8 cellular contexts compared by ENCODE assay signal in the genomic region with DNA sequence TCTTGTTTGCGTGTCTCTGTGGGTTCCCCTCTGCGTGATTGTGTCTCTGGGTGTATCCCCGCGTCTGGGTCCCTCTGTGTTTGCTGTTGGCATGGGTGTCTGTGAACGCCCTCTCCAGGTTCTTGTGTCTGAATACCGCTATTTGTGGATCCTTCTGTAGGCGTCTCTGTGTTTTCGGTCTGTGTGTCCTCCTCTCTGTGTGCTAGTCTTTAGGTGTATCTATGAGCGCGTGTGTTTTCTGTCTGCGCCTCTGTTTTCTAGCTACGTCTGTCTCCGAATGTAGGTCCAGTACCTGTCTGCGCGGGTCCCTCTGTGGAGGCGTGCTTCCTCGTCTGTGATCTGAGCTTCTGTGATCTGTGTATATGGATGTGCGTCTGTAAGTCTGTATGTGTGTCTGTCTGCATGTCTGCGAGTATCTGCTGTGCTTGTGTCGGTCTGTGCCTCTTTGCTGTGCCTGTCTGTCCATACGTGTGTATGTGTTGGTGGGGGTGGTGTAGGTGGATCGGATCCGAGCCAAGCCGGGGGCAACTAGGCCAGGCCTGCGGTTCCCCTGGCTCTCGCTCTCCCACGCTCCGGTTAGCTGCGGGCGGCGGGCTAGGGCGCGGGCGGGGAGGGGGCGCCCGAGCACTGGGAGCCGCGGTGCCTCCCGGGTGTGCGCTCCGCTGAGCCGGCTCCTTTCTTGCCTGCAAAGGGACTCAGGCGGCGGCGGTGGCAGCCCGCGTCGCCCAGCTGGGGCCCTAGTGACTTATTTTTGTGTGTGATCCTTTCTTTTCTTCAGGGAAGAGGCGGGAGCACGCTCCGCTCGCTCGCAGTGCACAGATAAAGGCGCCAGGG.
A peak's percentile ranks its signal among the peaks of the same experiment; 100 is the strongest.
DNase-seq lines count a peak whose midpoint lies in the region; ATAC-seq and TF ChIP-seq lines count a peak whose summit lies in the region.

No MANE protein-coding gene starts in this region.

- intact Hi-C loops in head of caudate nucleus (cut with DNase I) = no loop called here
- intact Hi-C loops in psoas muscle (cut with DNase I) = no loop called here

- ATAC-seq in RWPE2 (ENCODE audit: low read depth) = peak; percentile 34
- ATAC-seq in psoas muscle = peak; percentile 7 to 71 (median 52)

- peak overlapping the region; percentile 16 for H3K4me3 ChIP-seq in RWPE2 (ENCODE audit: severe bottlenecking)
- H3K4me3 ChIP-seq in psoas muscle = peak overlapping the region; percentile 58

- POLR2A ChIA-PET in HEK293T (lab: Yijun Ruan, JAX) = no interaction called here

- peak; percentile 5 for DNase-seq in G401 (ENCODE audit: low spot score)
- DNase-seq in HEK293T (ENCODE audit: extremely low spot score) = peak; percentile 52
- DNase-seq in RWPE2 (ENCODE audit: low spot score) = no peak
- DNase-seq in head of caudate nucleus = peak; percentile 29 to 87 (median 74)
- peak; percentile 27 to 56 for DNase-seq in psoas muscle
- DNase-seq in SIG-M5 treated with dmso at 0.1 percent for 504 hours (lab: John Stamatoyannopoulos, UW; ENCODE audit: unreplicated experiment) = no peak
- no peak for DNase-seq in T-helper 1 cell
- no peak for DNase-seq in HPDE6-E6E7 (ENCODE audit: extremely low spot score)

- in situ Hi-C loops in G401 (cut with HindIII; ENCODE audit: low sequenced_read_pairs) = no loop called here

- TF ChIP-seq CTCF in RWPE2 (IDR thresholded peaks at IDR 0.05; ENCODE audit: poor library complexity, severe bottlenecking) (peak; percentile 25), psoas muscle (IDR thresholded peaks at IDR 0.05) (no peak)

- H3K9me3 ChIP-seq in RWPE2 (ENCODE audit: severe bottlenecking) = no peaks in the 10 kb centered on the region
- H3K9me3 ChIP-seq in psoas muscle = no peaks in the 10 kb centered on the region

- peaks cover 30% of the 10 kb centered on the region for H3K27me3 ChIP-seq in RWPE2 (ENCODE audit: insufficient read depth, poor library complexity, severe bottlenecking)
- peaks cover 0 to 76% (median 19%) of the 10 kb centered on the region in 3 donors for H3K27me3 ChIP-seq in psoas muscle (ENCODE audit: insufficient read depth in 3 of 3, low read length in 2 of 3)

- H3K4me1 ChIP-seq in RWPE2 (ENCODE audit: insufficient read depth, poor library complexity, severe bottlenecking) (no peaks in the 10 kb centered on the region), psoas muscle (peaks cover 4% of the 10 kb centered on the region)

- CTCF ChIA-PET in HEK293T (lab: Yijun Ruan, JAX) = interaction anchor here (1.4 kb wide), 1 partner anchor 8 kb away, joined by 4 read pairs; no protein-coding TSS in a partner anchor

- H3K27ac ChIP-seq in RWPE2 (ENCODE audit: poor library complexity, severe bottlenecking) (no peak overlapping the region), psoas muscle (no peak overlapping the region)

- WGBS in psoas muscle, 3 donors = 5 to 7% (median 5%) methylated on average over 51 to 54 of the region's 54 CpGs

- H3K36me3 ChIP-seq in RWPE2 (ENCODE audit: low read depth) = no peaks in the 10 kb centered on the region
- H3K36me3 ChIP-seq in psoas muscle (ENCODE audit: insufficient read depth in 1 of 2, low read depth in 1 of 2) = no peaks in the 10 kb centered on the region

TF ChIP-seq in HEK293T, 16 proteins besides CTCF, POLR2A, EP300 and RAD21:
- TF ChIP-seq FOXM1 (IDR thresholded peaks at IDR 0.05; ENCODE audit: borderline replicate concordance) (no peak), TARDBP (IDR thresholded peaks at IDR 0.05) (no peak), SUZ12 (IDR thresholded peaks at IDR 0.05) (no peak), SP1 (IDR thresholded peaks at IDR 0.05) (no peak), CTBP1 (IDR thresholded peaks at IDR 0.05; ENCODE audit: borderline replicate concordance) (no peak), HDGF (IDR thresholded peaks at IDR 0.05; ENCODE audit: borderline replicate concordance) (no peak), FOXA1 (IDR thresholded peaks at IDR 0.05) (no peak), BHLHE40 (IDR thresholded peaks at IDR 0.05; ENCODE audit: borderline replicate concordance) (no peak), LEF1 (IDR thresholded peaks at IDR 0.05; ENCODE audit: borderline replicate concordance) (no peak), PKNOX1 (IDR thresholded peaks at IDR 0.05) (no peak), ARNT (IDR thresholded peaks at IDR 0.05) (no peak)
TF ChIP-seq in HEK293T: peak in this region for 0.

Comparison
In these comparisons a context has a peak if more than half of its experiments do, and no peak if none do; other contexts are left out.
1. DNase-seq: peak in G401 (single experiment), HEK293T (single experiment), head of caudate nucleus (42 of 42) and psoas muscle (2 of 2); none in RWPE2 (single experiment), SIG-M5 treated with dmso at 0.1 percent for 504 hours (single experiment), T-helper 1 cell (0 of 5) and HPDE6-E6E7 (single experiment).